ENCODE assay signal across 21 cellular contexts in the genomic region with DNA sequence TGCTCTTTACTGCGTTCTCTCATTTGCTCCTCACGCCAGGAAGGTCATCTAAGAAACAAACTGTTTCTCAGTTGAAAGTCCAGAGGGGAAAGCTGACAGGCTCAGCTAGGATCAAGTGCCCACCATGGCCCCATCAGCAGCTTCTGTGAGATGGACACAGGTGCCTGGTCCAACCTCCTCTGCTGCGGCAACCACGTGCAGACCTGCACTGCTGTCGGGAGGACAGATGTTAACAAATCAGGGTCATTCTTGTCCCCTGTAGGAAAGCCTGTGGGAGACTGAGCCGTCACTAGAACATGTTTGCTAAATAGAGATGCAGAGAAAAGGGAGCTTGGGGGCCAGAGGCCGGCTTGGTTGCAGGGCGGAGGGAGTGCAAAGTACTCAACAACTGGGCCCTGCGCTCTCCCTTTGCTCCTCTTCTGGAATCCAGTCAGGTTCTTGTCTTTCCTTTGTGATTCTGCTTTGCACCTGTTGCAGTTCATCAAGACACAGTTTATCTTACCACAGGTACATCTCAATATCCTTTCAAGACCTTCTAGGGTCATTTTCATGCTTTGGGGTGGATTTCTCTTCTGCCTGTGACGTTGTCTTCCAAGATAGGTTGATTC. TPM values are rescaled to one million over a fixed set of nuclear protein-coding genes. Genes with fewer than 3 reads are reported as not detected.
DNase-seq lines count a peak whose midpoint lies in the region; ATAC-seq and TF ChIP-seq lines count a peak whose summit lies in the region.
"Had no signal": no experiment of that assay in that cellular context is flagged by ENCODE, and none has a peak within 500 bp of the region (broad histone marks: within the 10 kb centered on the region; RNA-seq: fewer than 3 reads in every experiment).

No MANE protein-coding gene starts in this region.

- TF ChIP-seq POLR2A in heart left ventricle (IDR thresholded peaks at IDR 0.05) (no peak), gastrocnemius medialis (IDR thresholded peaks at IDR 0.05) (no peak)

- DNase-seq in heart left ventricle: no peak
- DNase-seq in Right ventricle myocardium superior: no peak
- DNase-seq in gastrocnemius medialis: peak in 1 of 2 donors; percentile 36
- DNase-seq in iPS-NIHi7 (ENCODE audit: extremely low spot score): no peak
- no peak for DNase-seq in stimulated activated naive CD4-positive, alpha-beta T cell (lab: John Stamatoyannopoulos, UW)
- DNase-seq: AML-193; Caco-2; CD4-positive, alpha-beta T cell; DMS153; DMS79 treated with DMSO at 0.1 percent for 48 hours; GF-D8; HCEC 1CT; HFFc6; IMR-90 had no signal

- peak overlapping the region in 2 of 3 experiments; percentile 18 to 21 for H3K27ac Mint-ChIP-seq in nephron
- H3K27ac Mint-ChIP-seq: CD4-positive, alpha-beta T cell; GM23338; HFFc6 had no signal

- H3K4me1 Mint-ChIP-seq in nephron: peaks cover 18% of the 10 kb centered on the region
- H3K4me1 Mint-ChIP-seq: GM23338 had no signal

- no peak for ATAC-seq in heart left ventricle
- no peak for ATAC-seq in Right ventricle myocardium superior (ENCODE audit: poor library complexity)
- peak; percentile 60 to 73 for ATAC-seq in gastrocnemius medialis
- ATAC-seq: A549, GM23338 had no signal

- in situ Hi-C loops in gastrocnemius medialis (cut with MboI; ENCODE audit: low sequenced_read_pairs in 4 of 4): no loop called here

- H3K9me3 ChIP-seq in heart left ventricle: no peaks in the 10 kb centered on the region
- no peaks in the 10 kb centered on the region for H3K9me3 ChIP-seq in HEK293 (ENCODE audit: control insufficient read depth, insufficient read depth, low read depth, low read length)
- no peaks in the 10 kb centered on the region for H3K9me3 ChIP-seq in gastrocnemius medialis
- H3K9me3 ChIP-seq: A549, Caco-2 had no signal

- H3K4me3 Mint-ChIP-seq in nephron: no peak overlapping the region
- H3K4me3 Mint-ChIP-seq: CD4-positive, alpha-beta T cell; GM23338; HFFc6 had no signal

- H3K4me3 ChIP-seq in heart left ventricle (no peak overlapping the region), HEK293 (ENCODE audit: low read depth, low read length) (no peak overlapping the region), gastrocnemius medialis (no peak overlapping the region)
- H3K4me3 ChIP-seq: A549, GM23338 had no signal

- peaks cover 5% of the 10 kb centered on the region for H3K27me3 Mint-ChIP-seq in nephron (ENCODE audit: low read depth)
- H3K27me3 Mint-ChIP-seq: CD4-positive, alpha-beta T cell had no signal

- intact Hi-C loops in heart left ventricle (cut with DNase I): loop anchor here in 2 of 10 donors (2.0 kb wide), 2 partner anchors 17 to 19 kb away; no protein-coding TSS in a partner anchor
- intact Hi-C loops in Right ventricle myocardium superior (cut with DNase I): no loop called here
- intact Hi-C loops in gastrocnemius medialis (cut with DNase I; ENCODE audit: low total_unique reads): no loop called here

- H3K9me3 Mint-ChIP-seq in nephron: no peaks in the 10 kb centered on the region
- H3K9me3 Mint-ChIP-seq: CD4-positive, alpha-beta T cell; GM23338; HFFc6 had no signal

- TF ChIP-seq CTCF in heart left ventricle (IDR thresholded peaks at IDR 0.05) (no peak), HEK293 (tag by site-specific recombination; IDR thresholded peaks at IDR 0.05) (no peak), nephron (IDR thresholded peaks at IDR 0.05; ENCODE audit: unreplicated experiment in 3 of 3) (no peak), gastrocnemius medialis (IDR thresholded peaks at IDR 0.05 in 4 of 5, conservative IDR thresholded peaks at IDR 0.05 in 1 of 5) (no peak)

- WGBS in heart left ventricle, 4 donors: 83 to 87% (median 85%) methylated on average over 10 of the region's 10 CpGs

- H3K4me1 ChIP-seq in heart left ventricle: peaks cover 0 to 69% (median 26%) of the 10 kb centered on the region in 12 donors
- H3K4me1 ChIP-seq in HEK293 (ENCODE audit: control insufficient read depth, insufficient read depth, low read length): no peaks in the 10 kb centered on the region
- H3K4me1 ChIP-seq in gastrocnemius medialis: peaks cover 41 to 48% of the 10 kb centered on the region in 2 donors
- H3K4me1 ChIP-seq: A549, Caco-2 had no signal

- H3K36me3 ChIP-seq in heart left ventricle (peaks cover 0 to 25% (median 16%) of the 10 kb centered on the region in 9 donors), HEK293 (ENCODE audit: control insufficient read depth in 2 of 2, insufficient read depth in 1 of 2, low read length in 2 of 2) (no peaks in the 10 kb centered on the region), gastrocnemius medialis (peaks cover 0 to 6% of the 10 kb centered on the region in 2 donors)

- POLR2A ChIA-PET in HEK293 (lab: Yijun Ruan, JAX): no interaction called here

- no peaks in the 10 kb centered on the region for H3K36me3 Mint-ChIP-seq in nephron (ENCODE audit: low read depth)

- H3K27me3 ChIP-seq in heart left ventricle (no peaks in the 10 kb centered on the region), gastrocnemius medialis (no peaks in the 10 kb centered on the region)

- CTCF ChIA-PET in HEK293 (lab: Yijun Ruan, JAX): interaction anchor here (1.1 kb wide), 1 partner anchor 17 kb away, joined by 3 read pairs; no protein-coding TSS in a partner anchor

- H3K27ac ChIP-seq in heart left ventricle (peak overlapping the region in 11 of 12 donors; percentile 36 to 87 (median 61)), HEK293 (ENCODE audit: extremely low read depth, low read depth, low read length) (no peak overlapping the region), gastrocnemius medialis (peak overlapping the region; percentile 60 to 78 (median 70))
- H3K27ac ChIP-seq: 22Rv1, A549, C4-2B, HL-60 had no signal

TF ChIP-seq in HEK293, 187 proteins besides CTCF, POLR2A, EP300 and RAD21:
- TF ChIP-seq SCRT2 (tag by site-specific recombination; IDR thresholded peaks at IDR 0.05) (peak; percentile 56), ZNF394 (tag by site-specific recombination; IDR thresholded peaks at IDR 0.05; ENCODE audit: borderline replicate concordance) (no peak)

RNA-seq across cellular contexts. Expression of gene GPD1L, which starts 20.9 kb away (rescaled TPM):
- 100 to 1,000 TPM; 123 to 340 (median 173) TPM for total RNA-seq in heart left ventricle
- polyA plus RNA-seq in heart left ventricle: 100 to 1,000 TPM in 1 of 2 donors, 10 to 100 TPM in 1; 97.4 to 120 TPM
- total RNA-seq in Right ventricle myocardium superior: 273 TPM
- total RNA-seq in gastrocnemius medialis: 100 to 1,000 TPM in 1 of 4 donors, 10 to 100 TPM in 3; 80.8 to 168 (median 91.3) TPM

Comparison
In these comparisons a context has a peak if more than half of its experiments do, and no peak if none do; other contexts are left out.
1. ATAC-seq: peak in gastrocnemius medialis (2 of 2); none in heart left ventricle (0 of 4) and Right ventricle myocardium superior (single experiment).